ENCODE assay signal across 31 cellular contexts in genomic region chr11:70145841-70146240, GRCh38.
"Had no signal": no experiment of that assay in that cellular context is flagged by ENCODE, and none has a peak within 500 bp of the region (broad histone marks: within the 10 kb centered on the region; RNA-seq: fewer than 3 reads in every experiment).

No MANE protein-coding gene starts in this region.

- H3K4me2 ChIP-seq: neural progenitor cell, smooth muscle cell had no signal

- H3K9ac ChIP-seq: neural progenitor cell, parathyroid adenoma had no signal

- H3K27me3 ChIP-seq: ovary, testis, tibial artery, uterus had no signal

- H3K9me3 ChIP-seq: ovary, psoas muscle, spleen, suprapubic skin, testis, tibial artery, transverse colon, upper lobe of right lung, uterus had no signal

- H3K36me3 Mint-ChIP-seq: natural killer cell; neural progenitor cell; stimulated activated memory B cell treated with anti-CD40 and anti-IgM and Interleukin-4, amounts not matched to agents 10 μg/mL and 1 μg/mL and 100 μg/mL, for 72 hours; type B pancreatic cell had no signal

- DNase-seq: natural killer cell; occipital lobe; ovary; posterior cingulate gyrus; psoas muscle; spleen; stimulated activated CD4-positive, alpha-beta T cell treated with anti-CD3 and anti-CD28 coated beads, Interleukin-12 subunit alpha, Interleukin-12 subunit beta, amount 100 ng/mL, for 4 hours; stimulated activated CD4-positive, alpha-beta T cell treated with anti-CD3 and anti-CD28 coated beads, Interleukin-1b, Interleukin-23, amount 100 ng/mL, for 48 hours; stimulated activated CD4-positive, alpha-beta T cell treated with anti-CD3 and anti-CD28 coated beads, Interleukin-4, amount 100 ng/mL, for 1 hour; stimulated activated CD4-positive, alpha-beta T cell treated with anti-CD3 and anti-CD28 coated beads, Interleukin-4, amount 100 ng/mL, for 4 hours; stimulated activated CD8-positive, alpha-beta memory T cell treated with anti-CD3 and anti-CD28 coated beads, Interleukin-4, amount 100 ng/mL, for 48 hours; stimulated activated naive CD4-positive, alpha-beta T cell; stimulated activated naive CD8-positive, alpha-beta T cell treated with anti-CD3 and anti-CD28 coated beads, Interleukin-15, amount 100 ng/mL, for 72 hours; stimulated activated naive CD8-positive, alpha-beta T cell treated with anti-CD3 and anti-CD28 coated beads, Interleukin-15, Interleukin-2, amounts not matched to agents 100 U/mL and 50 U/mL, for 24 hours; substantia nigra; testis; tibial artery; transverse colon; upper lobe of right lung; uterus had no signal

- H3K4me1 ChIP-seq: parathyroid adenoma, psoas muscle, spleen, testis, uterus had no signal

- H2AFZ ChIP-seq: neural progenitor cell, parathyroid adenoma had no signal

- H3K4me3 ChIP-seq: neural progenitor cell, ovary, psoas muscle, skin epidermis, smooth muscle cell, spleen, suprapubic skin, testis, tibial artery, transverse colon, upper lobe of right lung, uterus had no signal

- H3K79me2 ChIP-seq: parathyroid adenoma had no signal

- H3K36me3 ChIP-seq: neural progenitor cell, ovary, spleen, suprapubic skin, transverse colon, upper lobe of right lung, uterus had no signal

- H3K9me3 Mint-ChIP-seq: natural killer cell; nephron; stimulated activated memory B cell treated with anti-CD40 and anti-IgM and Interleukin-4, amounts not matched to agents 10 μg/mL and 1 μg/mL and 100 μg/mL, for 72 hours; stimulated activated naive CD8-positive, alpha-beta T cell treated with anti-CD3 and anti-CD28 coated beads, Interleukin-15, amount 100 ng/mL, for 72 hours; type B pancreatic cell had no signal

- H3K27ac Mint-ChIP-seq: natural killer cell; nephron; neural progenitor cell; progenitor cell of endocrine pancreas; stimulated activated memory B cell treated with anti-CD40 and anti-IgM and Interleukin-4, amounts not matched to agents 10 μg/mL and 1 μg/mL and 100 μg/mL, for 72 hours; stimulated activated naive CD8-positive, alpha-beta T cell treated with anti-CD3 and anti-CD28 coated beads, Interleukin-15, amount 100 ng/mL, for 72 hours; type B pancreatic cell had no signal

- H3K4me1 Mint-ChIP-seq: natural killer cell; stimulated activated memory B cell treated with anti-CD40 and anti-IgM and Interleukin-4, amounts not matched to agents 10 μg/mL and 1 μg/mL and 100 μg/mL, for 72 hours had no signal

- ATAC-seq: natural killer cell; psoas muscle; right cardiac atrium; sciatic nerve; stimulated activated memory B cell treated with anti-CD40 and anti-IgM and Interleukin-4, amounts not matched to agents 10 μg/mL and 1 μg/mL and 100 μg/mL, for 72 hours; stimulated activated naive CD8-positive, alpha-beta T cell treated with anti-CD3 and anti-CD28 coated beads, Interleukin-15, amount 100 ng/mL, for 72 hours; stimulated activated naive CD8-positive, alpha-beta T cell treated with anti-CD3 and anti-CD28 coated beads, Interleukin-15, Interleukin-2, amounts not matched to agents 100 U/mL and 50 U/mL, for 24 hours; upper lobe of right lung had no signal

- H3K27ac ChIP-seq: neural progenitor cell, ovary, parathyroid adenoma, psoas muscle, skin epidermis, spleen, suprapubic skin, testis, tibial artery, transverse colon, upper lobe of right lung, uterus had no signal

- H3K4me3 Mint-ChIP-seq: natural killer cell; nephron; neural progenitor cell; stimulated activated memory B cell treated with anti-CD40 and anti-IgM and Interleukin-4, amounts not matched to agents 10 μg/mL and 1 μg/mL and 100 μg/mL, for 72 hours; stimulated activated naive CD8-positive, alpha-beta T cell treated with anti-CD3 and anti-CD28 coated beads, Interleukin-15, amount 100 ng/mL, for 72 hours; type B pancreatic cell had no signal
